ENCODE assay signal across 3 cellular contexts in genomic region chr9:40971773-40972172, GRCh38.
DNase-seq lines count a peak whose midpoint lies in the region; TF ChIP-seq lines count a peak whose summit lies in the region.
"Not testable (repeated sequence)": the region's sequence is repeated elsewhere in the genome, so short reads cannot be mapped to it uniquely, and the experiment has no call there.

No MANE protein-coding gene starts in this region.

- H3K4me3 ChIP-seq in Karpas-422 (ENCODE audit: low read length); coronary artery; spleen: not testable (repeated sequence)

- not testable (repeated sequence) for TF ChIP-seq CTCF in coronary artery (IDR thresholded peaks at IDR 0.05); spleen (IDR thresholded peaks at IDR 0.05 in 8 of 11, conservative IDR thresholded peaks at IDR 0.05 in 3 of 11)

- H3K36me3 ChIP-seq in Karpas-422 (ENCODE audit: insufficient read depth, low read length); spleen: not testable (repeated sequence)

- DNase-seq in Karpas-422 (peak; percentile 22), coronary artery (ENCODE audit: low spot score) (peak; percentile 50), spleen (peak; percentile 69)

- H3K27ac ChIP-seq in Karpas-422 (ENCODE audit: low read length); coronary artery; spleen: not testable (repeated sequence)

- H3K9me2 ChIP-seq in Karpas-422 (replicated peaks; ENCODE audit: insufficient read depth, low read length): not testable (repeated sequence)

- WGBS in spleen, 5 donors: 66 to 76% (median 69%) methylated on average over 3 of the region's 3 CpGs

- not testable (repeated sequence) for H2AFZ ChIP-seq in Karpas-422 (ENCODE audit: low read length)

- H3K4me1 ChIP-seq in Karpas-422 (ENCODE audit: low read length); spleen: not testable (repeated sequence)

- H3K4me2 ChIP-seq in Karpas-422 (ENCODE audit: low read depth, low read length, poor library complexity, severe bottlenecking): not testable (repeated sequence)

- not testable (repeated sequence) for H3K79me2 ChIP-seq in Karpas-422 (ENCODE audit: low read length)

- not testable (repeated sequence) for H3K9me3 ChIP-seq in Karpas-422 (ENCODE audit: low read length); spleen

- TF ChIP-seq POLR2A in spleen (IDR thresholded peaks at IDR 0.05): not testable (repeated sequence)

- intact Hi-C loops in spleen (cut with DNase I; ENCODE audit: low total_unique reads): not testable (repeated sequence)

- H3K27me3 ChIP-seq in Karpas-422 (ENCODE audit: low read length); spleen (replicated peaks in 1 of 7): not testable (repeated sequence)

- not testable (repeated sequence) for H3K9ac ChIP-seq in Karpas-422 (ENCODE audit: low read length)

- not testable (repeated sequence) for H4K20me1 ChIP-seq in Karpas-422 (ENCODE audit: insufficient read depth, low read depth, low read length)
